Comparison of ENCODE assay signal across 17 cellular contexts in the genomic region with DNA sequence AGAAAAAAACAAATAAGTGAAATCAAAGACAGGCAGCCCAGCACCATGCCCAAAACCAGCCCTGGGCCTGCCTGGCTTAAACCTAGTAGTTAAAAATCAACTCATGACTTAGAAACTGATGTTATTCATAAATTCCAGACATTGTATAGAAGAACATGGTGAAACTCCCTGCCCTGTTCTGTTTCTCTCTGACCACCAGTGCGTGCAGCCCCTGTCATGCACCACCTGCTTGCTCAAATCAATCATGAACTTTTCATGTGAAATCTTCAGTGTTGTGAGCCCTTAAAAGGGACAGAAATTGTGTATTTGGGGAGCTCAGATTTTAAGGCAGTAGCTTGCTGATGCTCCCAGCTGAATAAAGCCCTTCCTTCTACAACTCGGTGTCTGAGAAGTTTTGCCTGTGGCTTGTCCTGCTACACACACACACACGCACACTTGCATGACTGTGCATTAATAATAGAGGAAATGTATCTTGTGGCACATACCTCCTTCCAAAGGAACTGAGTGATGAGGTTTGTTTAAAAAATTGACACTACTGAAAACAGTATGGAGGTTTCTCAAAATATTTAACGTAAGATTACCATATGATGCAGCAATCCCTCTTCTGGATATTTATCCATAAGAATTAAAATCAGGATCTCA. TPM values are rescaled to one million over a fixed set of nuclear protein-coding genes. Genes with fewer than 3 reads are reported as not detected.
DNase-seq lines count a peak whose midpoint lies in the region; ATAC-seq, FAIRE-seq and TF ChIP-seq lines count a peak whose summit lies in the region.
"Had no signal": no experiment of that assay in that cellular context is flagged by ENCODE, and none has a peak within 500 bp of the region (broad histone marks: within the 10 kb centered on the region; RNA-seq: fewer than 3 reads in every experiment).

No MANE protein-coding gene starts in this region.

- TF ChIP-seq POLR2A in breast epithelium (IDR thresholded peaks at IDR 0.05): no peak
- no peak for TF ChIP-seq POLR2A in body of pancreas (IDR thresholded peaks at IDR 0.05)
- no peak for TF ChIP-seq POLR2A in right lobe of liver (IDR thresholded peaks at IDR 0.05)

- H3K27me3 Mint-ChIP-seq in MCF 10A (ENCODE audit: insufficient read depth, unreplicated experiment): no peaks in the 10 kb centered on the region
- H3K27me3 Mint-ChIP-seq in endothelial cell (ENCODE audit: unreplicated experiment): peaks cover 3% of the 10 kb centered on the region
- H3K27me3 Mint-ChIP-seq: activated naive CD8-positive, alpha-beta T cell treated with anti-CD3 and anti-CD28 coated beads, Interleukin-2, amount 10 ng/mL, durations not matched to agents 7 days and 5 days; natural killer cell treated with Interleukin-12 subunit alpha and Interleukin-12 subunit beta and Interleukin-15 and Interleukin-18, amount 100 ng/mL, for 72 hours had no signal

- ATAC-seq in body of pancreas (peak; percentile 8), right lobe of liver (no peak), left ventricle myocardium superior (no peak)
- ATAC-seq: natural killer cell treated with Interleukin-12 subunit alpha and Interleukin-12 subunit beta and Interleukin-15 and Interleukin-18, amount 100 ng/mL, for 72 hours had no signal

- BruUV-seq in MCF 10A (replicated peaks; lab: Mats Ljungman, UMichigan): no TSS peak

- DNase-seq in breast epithelium (ENCODE audit: low spot score in 2 of 2): no peak
- no peak for DNase-seq in MCF 10A (ENCODE audit: unreplicated experiment)
- DNase-seq in body of pancreas: no peak
- no peak for DNase-seq in right lobe of liver
- DNase-seq in endothelial cell (ENCODE audit: low spot score): no peak
- DNase-seq in DMS 273 (lab: John Stamatoyannopoulos, UW; ENCODE audit: unreplicated experiment): no peak
- no peak for DNase-seq in left ventricle myocardium superior
- no peak for DNase-seq in HTR-8/SVneo (ENCODE audit: insufficient read length, low spot score)
- DNase-seq: 8988T; activated naive CD8-positive, alpha-beta T cell treated with anti-CD3 and anti-CD28 coated beads, Interleukin-2, amount 10 ng/mL, durations not matched to agents 7 days and 5 days; MG63; NK-92 treated with Interleukin-12 subunit alpha and Interleukin-12 subunit beta, amount 100 ng/mL, for 24 hours; stimulated activated CD4-positive, alpha-beta T cell treated with anti-CD3 and anti-CD28 coated beads, Interleukin-12 subunit alpha, Interleukin-12 subunit beta, amount 100 ng/mL, for 4 hours had no signal

- no peaks in the 10 kb centered on the region for H3K4me1 Mint-ChIP-seq in MCF 10A (ENCODE audit: insufficient read depth, unreplicated experiment)
- peaks cover 5% of the 10 kb centered on the region for H3K4me1 Mint-ChIP-seq in endothelial cell (ENCODE audit: unreplicated experiment)
- H3K4me1 Mint-ChIP-seq: activated naive CD8-positive, alpha-beta T cell treated with anti-CD3 and anti-CD28 coated beads, Interleukin-2, amount 10 ng/mL, durations not matched to agents 7 days and 5 days had no signal

- H3K4me1 ChIP-seq in breast epithelium: no peaks in the 10 kb centered on the region
- H3K4me1 ChIP-seq in body of pancreas: peaks cover 44% of the 10 kb centered on the region
- H3K4me1 ChIP-seq in right lobe of liver: peaks cover 0 to 29% (median 6%) of the 10 kb centered on the region in 4 donors

- H3K4me3 ChIP-seq in breast epithelium: peak overlapping the region in 2 of 3 donors; percentile 24 to 39
- H3K4me3 ChIP-seq in body of pancreas: no peak overlapping the region
- peak overlapping the region; percentile 29 to 48 (median 46) for H3K4me3 ChIP-seq in right lobe of liver
- H3K4me3 ChIP-seq: coronary artery, MG63, thoracic aorta had no signal

- H3K36me3 ChIP-seq in breast epithelium (no peaks in the 10 kb centered on the region), body of pancreas (replicated peaks in 1 of 2; ENCODE audit: insufficient read depth in 1 of 2, low read depth in 2 of 2) (no peaks in the 10 kb centered on the region), right lobe of liver (no peaks in the 10 kb centered on the region)
- H3K36me3 ChIP-seq: MG63, thoracic aorta had no signal

- intact Hi-C loops in breast epithelium (cut with DNase I; ENCODE audit: low total_unique reads): no loop called here
- intact Hi-C loops in MCF 10A (cut with micrococcal nuclease): no loop called here
- intact Hi-C loops in body of pancreas (cut with DNase I): no loop called here
- intact Hi-C loops in right lobe of liver (cut with DNase I): no loop called here
- intact Hi-C loops in left ventricle myocardium superior (cut with micrococcal nuclease): no loop called here

- TF ChIP-seq CTCF in breast epithelium (IDR thresholded peaks at IDR 0.05): no peak
- no peak for TF ChIP-seq CTCF in MCF 10A (IDR thresholded peaks at IDR 0.05; ENCODE audit: unreplicated experiment)
- no peak for TF ChIP-seq CTCF in body of pancreas (IDR thresholded peaks at IDR 0.05)
- TF ChIP-seq CTCF in right lobe of liver (IDR thresholded peaks at IDR 0.05): no peak
- TF ChIP-seq CTCF in endothelial cell (IDR thresholded peaks at IDR 0.05; ENCODE audit: unreplicated experiment): no peak

- WGBS in body of pancreas, 2 donors: 44 to 58% methylated on average over 4 of the region's 4 CpGs
- 35% methylated on average over 4 of the region's 4 CpGs for WGBS in right lobe of liver (ENCODE audit: insufficient coverage, low coverage, low lambda C conversion rate, missing lambda C conversion rate)

- H3K9me3 ChIP-seq in breast epithelium (no peaks in the 10 kb centered on the region), body of pancreas (no peaks in the 10 kb centered on the region), right lobe of liver (no peaks in the 10 kb centered on the region)
- H3K9me3 ChIP-seq: MG63, thoracic aorta had no signal

- POLR2A ChIA-PET in MCF 10A (lab: Yijun Ruan, JAX): interaction anchor here (1.9 kb wide), 1 partner anchor 41 kb away, joined by 4 read pairs; no protein-coding TSS in a partner anchor

- H3K27me3 ChIP-seq in breast epithelium (no peaks in the 10 kb centered on the region), body of pancreas (no peaks in the 10 kb centered on the region), right lobe of liver (no peaks in the 10 kb centered on the region)
- H3K27me3 ChIP-seq: MG63 had no signal

- FAIRE-seq in HTR-8/SVneo (lab: Jason Lieb, UNC): no peak

- H3K27ac ChIP-seq in breast epithelium: peak overlapping the region in 1 of 2 donors; percentile 74
- peak overlapping the region; percentile 73 to 89 (median 78) for H3K27ac ChIP-seq in body of pancreas
- peak overlapping the region; percentile 73 to 91 (median 85) for H3K27ac ChIP-seq in right lobe of liver
- H3K27ac ChIP-seq: coronary artery, thoracic aorta had no signal

- H3K27ac Mint-ChIP-seq in MCF 10A (ENCODE audit: low read depth, unreplicated experiment) (no peak overlapping the region), endothelial cell (ENCODE audit: unreplicated experiment) (no peak overlapping the region)
- H3K27ac Mint-ChIP-seq: activated naive CD8-positive, alpha-beta T cell treated with anti-CD3 and anti-CD28 coated beads, Interleukin-2, amount 10 ng/mL, durations not matched to agents 7 days and 5 days; natural killer cell treated with Interleukin-12 subunit alpha and Interleukin-12 subunit beta and Interleukin-15 and Interleukin-18, amount 100 ng/mL, for 72 hours had no signal

- H3K4me3 Mint-ChIP-seq in MCF 10A (ENCODE audit: unreplicated experiment) (no peak overlapping the region), endothelial cell (ENCODE audit: unreplicated experiment) (no peak overlapping the region)
- H3K4me3 Mint-ChIP-seq: activated naive CD8-positive, alpha-beta T cell treated with anti-CD3 and anti-CD28 coated beads, Interleukin-2, amount 10 ng/mL, durations not matched to agents 7 days and 5 days; natural killer cell treated with Interleukin-12 subunit alpha and Interleukin-12 subunit beta and Interleukin-15 and Interleukin-18, amount 100 ng/mL, for 72 hours had no signal

- CTCF ChIA-PET in MCF 10A (lab: Yijun Ruan, JAX): no interaction called here

- H3K9me3 Mint-ChIP-seq in MCF 10A (ENCODE audit: unreplicated experiment) (no peaks in the 10 kb centered on the region), endothelial cell (ENCODE audit: unreplicated experiment) (no peaks in the 10 kb centered on the region)
- H3K9me3 Mint-ChIP-seq: activated naive CD8-positive, alpha-beta T cell treated with anti-CD3 and anti-CD28 coated beads, Interleukin-2, amount 10 ng/mL, durations not matched to agents 7 days and 5 days had no signal

- H3K36me3 Mint-ChIP-seq in MCF 10A (ENCODE audit: insufficient read depth, unreplicated experiment) (no peaks in the 10 kb centered on the region), endothelial cell (ENCODE audit: low read depth, unreplicated experiment) (no peaks in the 10 kb centered on the region)
- H3K36me3 Mint-ChIP-seq: activated naive CD8-positive, alpha-beta T cell treated with anti-CD3 and anti-CD28 coated beads, Interleukin-2, amount 10 ng/mL, durations not matched to agents 7 days and 5 days; natural killer cell treated with Interleukin-12 subunit alpha and Interleukin-12 subunit beta and Interleukin-15 and Interleukin-18, amount 100 ng/mL, for 72 hours had no signal

RNA-seq across cellular contexts. Expression of a gene that starts 39.2 kb away (rescaled TPM):
- total RNA-seq in breast epithelium (1 to 10 TPM in 1 of 3 donors, under 1 TPM in 1, not detected in 1; 0.33 to 2.5 TPM), MCF 10A (2022) (not detected in 2 replicates), body of pancreas (1 to 10 TPM in 1 of 2 donors, not detected in 1; 7.3 TPM), right lobe of liver (100 to 1,000 TPM in 4 of 6 experiments, 10 to 100 TPM in 2; 88.5 to 377 (median 241) TPM), endothelial cell (ENCODE audit: unreplicated experiment) (not detected), left ventricle myocardium superior (not detected)
- total RNA-seq: activated naive CD8-positive, alpha-beta T cell treated with anti-CD3 and anti-CD28 coated beads, Interleukin-2, amount 10 ng/mL, durations not matched to agents 7 days and 5 days; fibroblast of lung; natural killer cell treated with Interleukin-12 subunit alpha and Interleukin-12 subunit beta and Interleukin-15 and Interleukin-18, amount 100 ng/mL, for 72 hours; thoracic aorta had no signal

Comparison
In these comparisons a context has a peak if more than half of its experiments do, and no peak if none do; other contexts are left out.
1. H3K4me3 ChIP-seq: peak in breast epithelium (2 of 3) and right lobe of liver (3 of 3); none in body of pancreas (0 of 2).
2. RNA of a gene that starts 39.2 kb away (total RNA-seq): 88.5 to 377 TPM in right lobe of liver; 7.3 TPM in body of pancreas, 0.33 to 2.5 TPM in breast epithelium, not detected in MCF 10A, not detected in endothelial cell (single experiment) and not detected in left ventricle myocardium superior (single experiment); every median in the first group is over 10 times any median in the second.